In the genomic region with DNA sequence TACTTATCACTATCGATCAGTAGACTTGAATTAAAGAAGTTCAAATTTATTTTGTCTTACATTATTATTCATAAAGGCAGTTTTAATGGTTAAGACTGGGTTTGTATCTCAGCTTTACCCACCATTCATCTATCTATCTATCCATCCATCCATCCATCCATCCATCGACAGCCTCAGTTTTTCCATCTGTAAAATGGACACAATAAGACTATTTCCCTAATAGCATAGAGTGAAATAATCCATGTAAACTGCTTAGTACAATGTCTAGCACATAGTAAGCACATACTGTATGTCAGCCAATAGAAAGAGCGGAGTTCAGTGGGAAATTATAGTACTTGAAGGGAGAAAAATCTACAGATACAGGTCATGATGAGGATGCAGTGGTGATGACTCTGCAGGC, we compare ENCODE assay signal across 16 cellular contexts. TPM values are rescaled to one million over a fixed set of nuclear protein-coding genes. Genes with fewer than 3 reads are reported as not detected.
DNase-seq lines count a peak whose midpoint lies in the region; ATAC-seq and TF ChIP-seq lines count a peak whose summit lies in the region.
"Had no signal": no experiment of that assay in that cellular context is flagged by ENCODE, and none has a peak within 500 bp of the region (broad histone marks: within the 10 kb centered on the region; RNA-seq: fewer than 3 reads in every experiment).

No MANE protein-coding gene starts in this region.

- H4K20me1 ChIP-seq in Loucy (ENCODE audit: insufficient read depth, low read length, poor library complexity, severe bottlenecking), result no peaks in the 10 kb centered on the region

- WGBS in spleen, 5 donors, result 94 to 96% (median 95%) methylated on average over 3 of the region's 3 CpGs

- H3K36me3 ChIP-seq in Loucy (ENCODE audit: insufficient read depth, low read length) (no peaks in the 10 kb centered on the region), spleen (no peaks in the 10 kb centered on the region)
- H3K36me3 ChIP-seq: BE2C, gastroesophageal sphincter had no signal

- H3K27me3 ChIP-seq in Loucy (ENCODE audit: insufficient read depth, low read length, poor library complexity, severe bottlenecking) (no peaks in the 10 kb centered on the region), spleen (replicated peaks in 1 of 7) (no peaks in the 10 kb centered on the region)
- H3K27me3 ChIP-seq: gastroesophageal sphincter had no signal

- H3K9me2 ChIP-seq in Loucy (replicated peaks; ENCODE audit: low read depth, low read length), result no peaks in the 10 kb centered on the region

- intact Hi-C loops in dendritic cell treated with granulocyte-macrophage colony-stimulating factor and Interleukin-4, amounts not matched to agents 40 ng/mL and 50 ng/mL, for 4 days (cut with micrococcal nuclease), result no loop called here
- intact Hi-C loops in spleen (cut with DNase I; ENCODE audit: low total_unique reads), result no loop called here

- no peak overlapping the region for H3K9ac ChIP-seq in Loucy (ENCODE audit: low read depth, low read length, poor library complexity, severe bottlenecking)

- no peak for ATAC-seq in activated naive CD4-positive, alpha-beta T cell treated with anti-CD3 and anti-CD28 coated beads, Interleukin-2, amount 50 U/mL, for 72 hours
- ATAC-seq in HG03342 (IDR thresholded peaks at IDR 0.05; ENCODE audit: unreplicated experiment) (no peak), HG02885 (IDR thresholded peaks at IDR 0.05; ENCODE audit: poor library complexity, unreplicated experiment) (no peak), HG03432 (IDR thresholded peaks at IDR 0.05; ENCODE audit: unreplicated experiment) (no peak)
- ATAC-seq: gastroesophageal sphincter had no signal

- H3K27me3 Mint-ChIP-seq in activated naive CD4-positive, alpha-beta T cell treated with anti-CD3 and anti-CD28 coated beads, Interleukin-2, amount 10 ng/mL, durations not matched to agents 7 days and 5 days, result no peaks in the 10 kb centered on the region
- peaks cover 2% of the 10 kb centered on the region for H3K27me3 Mint-ChIP-seq in dendritic cell treated with granulocyte-macrophage colony-stimulating factor and Interleukin-4, amounts not matched to agents 40 ng/mL and 50 ng/mL, for 4 days

- no peaks in the 10 kb centered on the region for H3F3A ChIP-seq in Loucy (ENCODE audit: low read depth)

- H3K27ac ChIP-seq in spleen, result peak overlapping the region in 6 of 8 donors; percentile 36 to 85 (median 68)
- H3K27ac ChIP-seq: gastroesophageal sphincter, VCaP had no signal

- CTCF ChIA-PET in activated naive CD4-positive, alpha-beta T cell treated with anti-CD3 and anti-CD28 coated beads, Interleukin-2, amount 10 ng/mL, durations not matched to agents 7 days and 5 days (lab: Charles Lee), result interaction anchor here (0.6 to 1.8 kb wide), 2 partner anchors 24 to 77 kb away, joined by 3 read pairs; no protein-coding TSS in a partner anchor

- H3K79me2 ChIP-seq in Loucy (ENCODE audit: insufficient read depth, low read length), result no peaks in the 10 kb centered on the region

- peaks cover 2% of the 10 kb centered on the region for H3K9me3 Mint-ChIP-seq in activated naive CD4-positive, alpha-beta T cell treated with anti-CD3 and anti-CD28 coated beads, Interleukin-2, amount 10 ng/mL, durations not matched to agents 7 days and 5 days
- H3K9me3 Mint-ChIP-seq in activated naive CD4-positive, alpha-beta T cell treated with anti-CD3 and anti-CD28 coated beads, Interleukin-2, amount 50 U/mL, for 72 hours, result peaks cover 3 to 7% of the 10 kb centered on the region in 2 donors
- no peaks in the 10 kb centered on the region for H3K9me3 Mint-ChIP-seq in dendritic cell treated with granulocyte-macrophage colony-stimulating factor and Interleukin-4, amounts not matched to agents 40 ng/mL and 50 ng/mL, for 4 days

- peak overlapping the region; percentile 94 for H3K27ac Mint-ChIP-seq in activated naive CD4-positive, alpha-beta T cell treated with anti-CD3 and anti-CD28 coated beads, Interleukin-2, amount 10 ng/mL, durations not matched to agents 7 days and 5 days
- H3K27ac Mint-ChIP-seq in activated naive CD4-positive, alpha-beta T cell treated with anti-CD3 and anti-CD28 coated beads, Interleukin-2, amount 50 U/mL, for 72 hours, result peak overlapping the region in 1 of 2 donors; percentile 87
- H3K27ac Mint-ChIP-seq in dendritic cell treated with granulocyte-macrophage colony-stimulating factor and Interleukin-4, amounts not matched to agents 40 ng/mL and 50 ng/mL, for 4 days, result peak overlapping the region; percentile 63

- no peak overlapping the region for H2AFZ ChIP-seq in Loucy (ENCODE audit: low read length)

- no peak overlapping the region for H3K4me3 Mint-ChIP-seq in activated naive CD4-positive, alpha-beta T cell treated with anti-CD3 and anti-CD28 coated beads, Interleukin-2, amount 10 ng/mL, durations not matched to agents 7 days and 5 days
- peak overlapping the region; percentile 52 for H3K4me3 Mint-ChIP-seq in dendritic cell treated with granulocyte-macrophage colony-stimulating factor and Interleukin-4, amounts not matched to agents 40 ng/mL and 50 ng/mL, for 4 days
- H3K4me3 Mint-ChIP-seq: nephron progenitor cell had no signal

- H3K4me3 ChIP-seq in Loucy (ENCODE audit: low read length, poor library complexity, severe bottlenecking) (no peak overlapping the region), spleen (peak overlapping the region in 1 of 8 donors; percentile 45)
- H3K4me3 ChIP-seq: gastroesophageal sphincter had no signal

- TF ChIP-seq CTCF in Loucy (conservative IDR thresholded peaks at IDR 0.05; ENCODE audit: low read length) (no peak), spleen (IDR thresholded peaks at IDR 0.05 in 8 of 11, conservative IDR thresholded peaks at IDR 0.05 in 3 of 11) (no peak)

- H3K4me1 ChIP-seq in Loucy (ENCODE audit: insufficient read depth, low read length, poor library complexity, severe bottlenecking) (peaks cover 11% of the 10 kb centered on the region), spleen (peaks cover 3 to 33% (median 18%) of the 10 kb centered on the region in 6 donors)
- H3K4me1 ChIP-seq: BE2C, gastroesophageal sphincter had no signal

- H3K36me3 Mint-ChIP-seq in activated naive CD4-positive, alpha-beta T cell treated with anti-CD3 and anti-CD28 coated beads, Interleukin-2, amount 10 ng/mL, durations not matched to agents 7 days and 5 days, result peaks cover 9% of the 10 kb centered on the region
- H3K36me3 Mint-ChIP-seq in activated naive CD4-positive, alpha-beta T cell treated with anti-CD3 and anti-CD28 coated beads, Interleukin-2, amount 50 U/mL, for 72 hours, result peaks cover 0 to 2% of the 10 kb centered on the region in 2 donors
- H3K36me3 Mint-ChIP-seq in dendritic cell treated with granulocyte-macrophage colony-stimulating factor and Interleukin-4, amounts not matched to agents 40 ng/mL and 50 ng/mL, for 4 days (ENCODE audit: low read depth), result no peaks in the 10 kb centered on the region

- TF ChIP-seq POLR2A in spleen (IDR thresholded peaks at IDR 0.05), result no peak

- H3K9me3 ChIP-seq in Loucy (ENCODE audit: insufficient read depth, low read depth, low read length) (no peaks in the 10 kb centered on the region), spleen (no peaks in the 10 kb centered on the region)
- H3K9me3 ChIP-seq: BE2C, gastroesophageal sphincter had no signal

- peaks cover 34% of the 10 kb centered on the region for H3K4me1 Mint-ChIP-seq in activated naive CD4-positive, alpha-beta T cell treated with anti-CD3 and anti-CD28 coated beads, Interleukin-2, amount 10 ng/mL, durations not matched to agents 7 days and 5 days
- H3K4me1 Mint-ChIP-seq in dendritic cell treated with granulocyte-macrophage colony-stimulating factor and Interleukin-4, amounts not matched to agents 40 ng/mL and 50 ng/mL, for 4 days (ENCODE audit: low read depth), result peaks cover 48% of the 10 kb centered on the region

- H3K4me2 ChIP-seq in Loucy (ENCODE audit: low read depth, low read length, poor library complexity, severe bottlenecking), result peak overlapping the region; percentile 43

- no peak for DNase-seq in activated naive CD4-positive, alpha-beta T cell treated with anti-CD3 and anti-CD28 coated beads, Interleukin-2, amount 10 ng/mL, durations not matched to agents 7 days and 5 days
- no peak for DNase-seq in activated naive CD4-positive, alpha-beta T cell treated with anti-CD3 and anti-CD28 coated beads, Interleukin-2, amount 50 U/mL, for 72 hours (ENCODE audit: low spot score in 2 of 2)
- DNase-seq in spleen, result no peak
- DNase-seq: anterior cingulate cortex, BE2C, GOT3, NCI-H1930, NCI-H510A treated with DMSO at 0.1 percent for 48 hours, nephron progenitor cell had no signal

RNA-seq across cellular contexts. Expression of gene TM9SF2, which starts 37.3 kb away (rescaled TPM):
- total RNA-seq in activated naive CD4-positive, alpha-beta T cell treated with anti-CD3 and anti-CD28 coated beads, Interleukin-2, amount 50 U/mL, for 72 hours, result 10 to 100 TPM; 44.0 to 49.0 TPM
- total RNA-seq in spleen, result 100 to 1,000 TPM in 4 of 7 donors, 10 to 100 TPM in 3; 82.7 to 134 (median 103) TPM
- polyA plus RNA-seq in spleen, result 10 to 100 TPM; 28.8 to 39.6 (median 34.5) TPM
